In genomic region chr4:1997712-1998111, GRCh38 we compare ENCODE assay signal across 1 cellular context.
TF ChIP-seq lines count a peak whose summit lies in the region.

No MANE protein-coding gene starts in this region.

TF ChIP-seq in GM23338, 12 proteins besides CTCF, POLR2A, EP300 and RAD21:
- TF ChIP-seq ZNF462 (CRISPR knock-in tag; IDR thresholded peaks at IDR 0.05) (no peak), STAT1 (IDR thresholded peaks at IDR 0.05; ENCODE audit: unreplicated experiment) (no peak), ZNF331 (CRISPR knock-in tag; IDR thresholded peaks at IDR 0.05; ENCODE audit: low read depth) (no peak), NANOG (IDR thresholded peaks at IDR 0.05; ENCODE audit: borderline replicate concordance) (no peak), EZH2phosphoT487 (IDR thresholded peaks at IDR 0.05; ENCODE audit: unreplicated experiment) (no peak), POLR2AphosphoS5 (IDR thresholded peaks at IDR 0.05; ENCODE audit: low read depth) (no peak), JUNB (IDR thresholded peaks at IDR 0.05; ENCODE audit: unreplicated experiment) (no peak), EZH2 (IDR thresholded peaks at IDR 0.05; ENCODE audit: low read depth, unreplicated experiment) (no peak), REST (IDR thresholded peaks at IDR 0.05; ENCODE audit: unreplicated experiment) (no peak), ZNF114 (CRISPR knock-in tag; IDR thresholded peaks at IDR 0.05) (no peak), ETS1 (IDR thresholded peaks at IDR 0.05) (no peak), CREB1 (CRISPR knock-in tag; IDR thresholded peaks at IDR 0.05; ENCODE audit: low read depth) (no peak)
